In the genomic region with DNA sequence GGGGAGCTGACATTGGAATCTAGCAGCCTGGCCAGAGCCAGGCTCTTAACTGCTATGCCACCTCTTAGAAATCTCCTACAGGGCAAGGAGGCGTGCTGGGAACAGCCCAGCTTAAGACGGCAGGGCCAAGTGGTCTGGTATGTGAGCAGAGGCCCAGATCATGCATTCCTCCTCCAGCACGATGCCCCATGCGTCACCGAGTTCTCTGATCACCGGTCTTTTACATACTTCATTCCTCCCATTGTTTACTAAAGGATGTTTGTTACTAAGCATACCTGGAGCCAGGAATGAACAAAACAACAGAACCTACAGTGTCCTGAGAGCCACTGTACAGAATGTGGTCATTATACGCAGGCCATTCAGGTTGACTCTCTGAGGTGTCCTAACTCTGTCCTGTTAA, we compare ENCODE assay signal across 18 cellular contexts.
A peak's percentile ranks its signal among the peaks of the same experiment; 100 is the strongest.
DNase-seq lines count a peak whose midpoint lies in the region; ATAC-seq, FAIRE-seq and TF ChIP-seq lines count a peak whose summit lies in the region.
"Had no signal": no experiment of that assay in that cellular context is flagged by ENCODE, and none has a peak within 500 bp of the region (broad histone marks: within the 10 kb centered on the region; RNA-seq: fewer than 3 reads in every experiment).

No MANE protein-coding gene starts in this region.

- 87% methylated on average over 7 of the region's 7 CpGs for WGBS in GM12878 (ENCODE audit: insufficient coverage, insufficient replicate concordance, low lambda C conversion rate, missing lambda C conversion rate)
- WGBS in trophoblast cell (ENCODE audit: extremely low coverage, insufficient coverage, insufficient read length), result no CpG with 5 or more reads among the region's 7 CpGs

- peak overlapping the region; percentile 32 for H2BK5ac ChIP-seq in trophoblast cell (ENCODE audit: low read depth, low read length, poor library complexity)

- H3K9me3 ChIP-seq in GM12878 (replicated peaks; ENCODE audit: control insufficient read depth, insufficient read depth, low read length), result no peaks in the 10 kb centered on the region
- H3K9me3 ChIP-seq in trophoblast cell (ENCODE audit: insufficient read depth, low read depth, low read length), result no peaks in the 10 kb centered on the region
- H3K9me3 ChIP-seq: tibial artery had no signal

- BruUV-seq in GM12878 (replicated peaks; lab: Mats Ljungman, UMichigan), result no TSS peak

- H2AFZ ChIP-seq in GM12878 (ENCODE audit: control insufficient read depth, low read depth, low read length) (no peak overlapping the region), trophoblast cell (ENCODE audit: insufficient read depth, low read length, poor library complexity) (no peak overlapping the region)
- H2AFZ ChIP-seq: parathyroid adenoma had no signal

- H4K12ac ChIP-seq in trophoblast cell (ENCODE audit: low read depth, low read length), result no peak overlapping the region

- no peaks in the 10 kb centered on the region for H3K36me3 ChIP-seq in H7 (replicated peaks; ENCODE audit: control insufficient read depth, insufficient read depth, low read length)
- H3K36me3 ChIP-seq in GM12878 (ENCODE audit: control insufficient read depth in 2 of 2, insufficient read depth in 2 of 2, low read length in 1 of 2), result no peaks in the 10 kb centered on the region; a peak in 1 of 4 replicates
- no peaks in the 10 kb centered on the region for H3K36me3 ChIP-seq in trophoblast cell (ENCODE audit: control insufficient read depth in 1 of 2, insufficient read depth in 2 of 2, low read length in 2 of 2)
- H3K36me3 ChIP-seq: tibial artery, WERI-Rb-1 had no signal

- no peak for TF ChIP-seq RAD21 in GM12878 (IDR thresholded peaks at IDR 0.05; ENCODE audit: insufficient read depth, low read depth, low read length)

- peak overlapping the region; percentile 20 for H3K4ac ChIP-seq in trophoblast cell (ENCODE audit: low read depth, low read length)

- no peak overlapping the region for H3K4me3 ChIP-seq in H7 (ENCODE audit: insufficient read depth, low read depth, low read length)
- H3K4me3 ChIP-seq in GM12878, result no peak overlapping the region
- H3K4me3 ChIP-seq in trophoblast cell (ENCODE audit: low read depth, low read length), result no peak overlapping the region
- H3K4me3 ChIP-seq: tibial artery had no signal

- no peak overlapping the region for H3K18ac ChIP-seq in trophoblast cell (ENCODE audit: low read length)

- H3K4me1 ChIP-seq in GM12878 (ENCODE audit: control insufficient read depth, insufficient read depth, low read length), result peaks cover 68% of the 10 kb centered on the region
- H3K4me1 ChIP-seq in trophoblast cell (ENCODE audit: control insufficient read depth in 1 of 2, insufficient read depth in 2 of 2, low read length in 2 of 2), result peaks cover 15 to 20% of the 10 kb centered on the region in 2 experiments

- RAD21 ChIA-PET in GM12878 (lab: Charles Lee; ENCODE audit: unreplicated experiment), result interaction anchor here (0.7 to 12.4 kb wide), 11 partner anchors 8 to 68 kb away, joined by 3 to 373 read pairs (median 3); partner anchors contain the start of gene TRIO

- peak overlapping the region; percentile 20; the same call in 1 of the 2 replicates for H3K27ac ChIP-seq in GM12878 (ENCODE audit: control insufficient read depth, insufficient read depth)
- H3K27ac ChIP-seq in trophoblast cell (ENCODE audit: low read depth, low read length), result peak overlapping the region; percentile 41
- H3K27ac ChIP-seq: parathyroid adenoma, WERI-Rb-1 had no signal

- no peak for FAIRE-seq in GM12878 (lab: Jason Lieb, UNC)
- FAIRE-seq: endothelial cell of umbilical vein had no signal

- H3K79me2 ChIP-seq in GM12878 (ENCODE audit: control insufficient read depth, insufficient read depth, low read length), result peaks cover 95% of the 10 kb centered on the region
- peaks cover 24% of the 10 kb centered on the region for H3K79me2 ChIP-seq in trophoblast cell (ENCODE audit: control insufficient read depth, insufficient read depth, low read length, poor library complexity)

- no peak for TF ChIP-seq CTCF in GM12878 (IDR thresholded peaks at IDR 0.05 in 2 of 3, conservative IDR thresholded peaks at IDR 0.05 in 1 of 3; ENCODE audit: control insufficient read depth in 2 of 3, extremely low read depth in 1 of 3, insufficient read depth in 1 of 3, low read depth in 3 of 3, low read length in 3 of 3)

- no peak overlapping the region for H3K14ac ChIP-seq in trophoblast cell (ENCODE audit: low read length)

- H3K27me3 ChIP-seq in H7 (ENCODE audit: control insufficient read depth, insufficient read depth, low read length), result no peaks in the 10 kb centered on the region
- no peaks in the 10 kb centered on the region for H3K27me3 ChIP-seq in GM12878 (replicated peaks in 1 of 2; ENCODE audit: control insufficient read depth in 2 of 2, insufficient read depth in 2 of 2, low read length in 1 of 2)
- H3K27me3 ChIP-seq in trophoblast cell (ENCODE audit: insufficient read depth, low read length), result no peaks in the 10 kb centered on the region
- H3K27me3 ChIP-seq: tibial artery had no signal

- H3K23ac ChIP-seq in trophoblast cell (ENCODE audit: low read length), result no peak overlapping the region

- DNase-seq in H7, result peak; percentile 52
- DNase-seq in GM12878 (ENCODE audit: low read depth, low spot score), result no peak
- peak; percentile 97 for DNase-seq in islet precursor cell
- peak; percentile 94 to 96 for DNase-seq in trophoblast cell
- DNase-seq in anterior cingulate cortex (lab: John Stamatoyannopoulos, UW), result no peak
- no peak for DNase-seq in NCI-H226
- DNase-seq: activated naive CD4-positive, alpha-beta T cell treated with anti-CD3 and anti-CD28 coated beads for 36 hours; AML-193; caudate nucleus; head of caudate nucleus; NCI-H1092 treated with DMSO at 0.1 percent for 48 hours; tibial artery; WERI-Rb-1 had no signal

- no peak overlapping the region for H4K8ac ChIP-seq in trophoblast cell (ENCODE audit: low read depth, low read length)

- H2AK5ac ChIP-seq in trophoblast cell (ENCODE audit: low read length), result no peak overlapping the region

- H4K91ac ChIP-seq in trophoblast cell (ENCODE audit: low read depth, low read length), result no peak overlapping the region

- no peak overlapping the region for H2BK12ac ChIP-seq in trophoblast cell (ENCODE audit: low read length)

- POLR2A ChIA-PET in GM12878 (lab: Charles Lee), result interaction anchor here (0.5 to 12.4 kb wide), 8 partner anchors 9 to 67 kb away, joined by 3 to 347 read pairs (median 7); partner anchors contain the start of gene TRIO

- in situ Hi-C loops in GM12878 (cut with MboI), result no loop called here

- H4K20me1 ChIP-seq in GM12878 (ENCODE audit: control insufficient read depth, insufficient read depth), result no peaks in the 10 kb centered on the region

- no peak for ATAC-seq in GM12878
- no peak for ATAC-seq in HG03342 (IDR thresholded peaks at IDR 0.05; ENCODE audit: unreplicated experiment)
- ATAC-seq in HG02870 (IDR thresholded peaks at IDR 0.05; ENCODE audit: unreplicated experiment), result no peak
- ATAC-seq: SK-N-SH treated with all-trans-retinoic acid at 6 μM for 48 hours had no signal

- H3K4me2 ChIP-seq in GM12878 (ENCODE audit: control insufficient read depth, insufficient read depth) (peak overlapping the region; percentile 44; the same call in 1 of the 2 replicates), trophoblast cell (ENCODE audit: low read length) (no peak overlapping the region)

- CTCF ChIA-PET in GM12878 (lab: Yijun Ruan, JAX), result interaction anchor here (0.6 to 9.7 kb wide), 8 partner anchors 9 to 889 kb away, joined by 3 to 118 read pairs (median 3); no protein-coding TSS in a partner anchor

- H2BK120ac ChIP-seq in trophoblast cell (ENCODE audit: insufficient read depth, low read length, poor library complexity), result no peak overlapping the region

- no peak for TF ChIP-seq EP300 in GM12878 (IDR thresholded peaks at IDR 0.05; ENCODE audit: borderline replicate concordance in 1 of 2, control insufficient read depth in 1 of 2, low read depth in 2 of 2, low read length in 2 of 2)

- H3K79me1 ChIP-seq in trophoblast cell (ENCODE audit: low read length), result peaks cover 9% of the 10 kb centered on the region

- H3K9ac ChIP-seq in GM12878 (ENCODE audit: control insufficient read depth, insufficient read depth, low read length) (no peak overlapping the region), trophoblast cell (ENCODE audit: low read length) (no peak overlapping the region)
- H3K9ac ChIP-seq: parathyroid adenoma had no signal

- SMC1A ChIA-PET in GM12878 (lab: Charles Lee; ENCODE audit: uncharacterized antibody, unreplicated experiment), result interaction anchor here (0.7 to 14.5 kb wide), 17 partner anchors 10 to 450 kb away, joined by 3 to 225 read pairs (median 6); partner anchors contain the start of gene TRIO

- no peak for TF ChIP-seq POLR2A in GM12878 (IDR thresholded peaks at IDR 0.05; ENCODE audit: low read depth, low read length)

- intact Hi-C loops in GM12878 (cut with micrococcal nuclease; ENCODE audit: unreplicated experiment), result no loop called here

TF ChIP-seq in GM12878, 131 proteins besides CTCF, POLR2A, EP300 and RAD21 (continues in another document):
- TF ChIP-seq ASH2L (IDR thresholded peaks at IDR 0.05; ENCODE audit: borderline replicate concordance, low read depth), result no peak
- no peak for TF ChIP-seq ZBTB4 (CRISPR knock-in tag; IDR thresholded peaks at IDR 0.05)
- no peak for TF ChIP-seq YY1 (IDR thresholded peaks at IDR 0.05; ENCODE audit: low read depth, low read length)

Comparison
In these comparisons a context has a peak if more than half of its experiments do, and no peak if none do; other contexts are left out.
1. DNase-seq: peak in H7 (single experiment), islet precursor cell (single experiment) and trophoblast cell (2 of 2); none in GM12878 (single experiment), anterior cingulate cortex (0 of 58) and NCI-H226 (single experiment).